16 cellular contexts compared by ENCODE assay signal in the genomic region with DNA sequence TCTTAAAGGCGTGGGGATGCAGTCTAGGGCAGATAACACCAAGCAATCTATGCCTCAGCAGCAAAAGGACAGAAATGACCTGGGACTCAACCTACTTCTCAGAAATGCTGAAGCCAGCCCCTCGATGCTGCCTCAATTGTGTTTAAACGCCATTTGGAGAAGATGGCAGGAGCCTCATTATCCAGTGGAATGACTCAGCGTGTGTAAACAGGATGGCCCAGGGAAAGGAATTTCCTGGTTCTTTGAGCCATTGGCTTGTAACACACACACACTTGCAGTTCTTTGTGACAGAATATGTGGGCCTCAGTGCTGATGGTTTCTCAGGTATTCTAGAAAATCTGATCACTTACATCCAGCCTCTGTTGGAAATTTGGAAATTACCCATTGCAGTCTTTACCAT.
DNase-seq lines count a peak whose midpoint lies in the region; ATAC-seq, FAIRE-seq and TF ChIP-seq lines count a peak whose summit lies in the region.
"Had no signal": no experiment of that assay in that cellular context is flagged by ENCODE, and none has a peak within 500 bp of the region (broad histone marks: within the 10 kb centered on the region; RNA-seq: fewer than 3 reads in every experiment).

No MANE protein-coding gene starts in this region.

- BruUV-seq in K562 (replicated peaks; lab: Mats Ljungman, UMichigan): no TSS peak

- no peak overlapping the region for H3K27ac ChIP-seq in K562 (ENCODE audit: extremely low read depth, low read depth, low read length)
- H3K27ac ChIP-seq: upper lobe of left lung had no signal

- TF ChIP-seq POLR2A in K562 (conservative IDR thresholded peaks at IDR 0.05): no peak

- DNase-seq in AG08395 (ENCODE audit: low spot score): peak; percentile 52
- DNase-seq in HK-2 (ENCODE audit: unreplicated experiment): peak; percentile 11
- peak in 2 of 4 experiments; percentile 9 to 19 for DNase-seq in K562 (ENCODE audit: extremely low read depth in 1 of 4, low spot score in 3 of 4)
- DNase-seq in left colon: no peak
- DNase-seq in activated naive CD4-positive, alpha-beta T cell treated with anti-CD3 and anti-CD28 coated beads, Interleukin-2, amount 50 U/mL, for 72 hours (ENCODE audit: low spot score in 2 of 2): no peak
- DNase-seq in stimulated activated CD4-positive, alpha-beta T cell treated with anti-CD3 and anti-CD28 coated beads, Interleukin-15, amount 100 ng/mL, for 24 hours: no peak
- no peak for DNase-seq in UCSD-AML1 (lab: John Stamatoyannopoulos, UW; ENCODE audit: unreplicated experiment)
- DNase-seq in NCI-H2171 (lab: John Stamatoyannopoulos, UW): no peak
- DNase-seq: anterior cingulate cortex; naive thymus-derived CD8-positive, alpha-beta T cell; NCI-H2081; upper lobe of left lung had no signal

- CTCF ChIA-PET in K562 (lab: Yijun Ruan, JAX; ENCODE audit: low intra/inter-chr PET ratio): no interaction called here

- POLR2A ChIA-PET in K562 (lab: Yijun Ruan, JAX): no interaction called here

- TF ChIP-seq RAD21 in K562 (CRISPR knock-in tag; conservative IDR thresholded peaks at IDR 0.05 in 1 of 2, IDR thresholded peaks at IDR 0.05 in 1 of 2): no peak

- no peaks in the 10 kb centered on the region for H3K36me3 ChIP-seq in K562 (ENCODE audit: control insufficient read depth, insufficient read depth, low read length)
- H3K36me3 ChIP-seq: upper lobe of left lung had no signal

- no peak overlapping the region for H3K9ac ChIP-seq in K562 (ENCODE audit: insufficient read depth in 1 of 2, low read depth in 2 of 2, low read length in 2 of 2)

- FAIRE-seq in K562 (lab: Jason Lieb, UNC): no peak
- FAIRE-seq: TTC549 had no signal

- H3K27me3 ChIP-seq in K562 (ENCODE audit: control insufficient read depth in 2 of 2, insufficient read depth in 2 of 2, low read length in 2 of 2): peaks cover 7 to 26% of the 10 kb centered on the region in 2 experiments; a peak in 4 of 5 replicates
- H3K27me3 ChIP-seq: upper lobe of left lung had no signal

- no peaks in the 10 kb centered on the region for H3K79me2 ChIP-seq in K562 (ENCODE audit: control insufficient read depth, insufficient read depth, low read length)

- H3K9me3 ChIP-seq in K562 (replicated peaks; ENCODE audit: control insufficient read depth, insufficient read depth, low read depth, low read length): no peaks in the 10 kb centered on the region
- H3K9me3 ChIP-seq: upper lobe of left lung had no signal

- peaks cover 0 to 2% of the 10 kb centered on the region in 2 experiments; a peak in 1 of 5 replicates for H3K4me1 ChIP-seq in K562 (replicated peaks in 1 of 2; ENCODE audit: control insufficient read depth in 2 of 2, insufficient read depth in 2 of 2, low read length in 2 of 2)

- in situ Hi-C loops in K562 (cut with MboI): no loop called here

- 0% methylated on average over 3 of the region's 4 CpGs for WGBS in K562 (ENCODE audit: insufficient coverage, low coverage, missing lambda C conversion rate)

- H3K9me1 ChIP-seq in K562 (ENCODE audit: control insufficient read depth, insufficient read depth, low read length): no peaks in the 10 kb centered on the region

- no peaks in the 10 kb centered on the region for H4K20me1 ChIP-seq in K562 (replicated peaks; ENCODE audit: control insufficient read depth, insufficient read depth, low read length)

- no peak for TF ChIP-seq CTCF in K562 (IDR thresholded peaks at IDR 0.05 in 2 of 3, conservative IDR thresholded peaks at IDR 0.05 in 1 of 3; ENCODE audit: insufficient read depth in 2 of 3, low read depth in 1 of 3, low read length in 3 of 3)

- no peaks in the 10 kb centered on the region for H3K9me3 Mint-ChIP-seq in activated naive CD4-positive, alpha-beta T cell treated with anti-CD3 and anti-CD28 coated beads, Interleukin-2, amount 50 U/mL, for 72 hours
- H3K9me3 Mint-ChIP-seq: IgD-negative memory B cell; naive thymus-derived CD8-positive, alpha-beta T cell had no signal

- no peaks in the 10 kb centered on the region for H3K36me3 Mint-ChIP-seq in activated naive CD4-positive, alpha-beta T cell treated with anti-CD3 and anti-CD28 coated beads, Interleukin-2, amount 50 U/mL, for 72 hours
- H3K36me3 Mint-ChIP-seq: IgD-negative memory B cell; naive thymus-derived CD8-positive, alpha-beta T cell had no signal

- no peak for TF ChIP-seq EP300 in K562 (IDR thresholded peaks at IDR 0.05; ENCODE audit: low read length)

- H3K4me2 ChIP-seq in K562 (ENCODE audit: insufficient read depth, low read length): no peak overlapping the region

- 0 out of 2 replicates have a peak overlapping the region, but pooled peaks have one; percentile 9 for H2AFZ ChIP-seq in K562 (ENCODE audit: low read depth, low read length)

- ATAC-seq in K562: no peak
- ATAC-seq in left colon: peak; percentile 89
- no peak for ATAC-seq in activated naive CD4-positive, alpha-beta T cell treated with anti-CD3 and anti-CD28 coated beads, Interleukin-2, amount 50 U/mL, for 72 hours
- ATAC-seq: naive thymus-derived CD8-positive, alpha-beta T cell; Panc1 had no signal

- no peak overlapping the region for H3K27ac Mint-ChIP-seq in activated naive CD4-positive, alpha-beta T cell treated with anti-CD3 and anti-CD28 coated beads, Interleukin-2, amount 50 U/mL, for 72 hours
- H3K27ac Mint-ChIP-seq: naive thymus-derived CD8-positive, alpha-beta T cell had no signal

- H3K4me3 ChIP-seq in K562: no peak overlapping the region
- H3K4me3 ChIP-seq: skin epidermis, upper lobe of left lung had no signal

- intact Hi-C loops in K562 (cut with micrococcal nuclease) (no loop called here), left colon (cut with DNase I, micrococcal nuclease) (no loop called here)

TF ChIP-seq in K562, 482 proteins besides CTCF, POLR2A, EP300 and RAD21:
- TF ChIP-seq ZNF551 (CRISPR knock-in tag; IDR thresholded peaks at IDR 0.05): no peak
- no peak for TF ChIP-seq NR1H2 (CRISPR knock-in tag; IDR thresholded peaks at IDR 0.05)
- TF ChIP-seq, protein P1, sequence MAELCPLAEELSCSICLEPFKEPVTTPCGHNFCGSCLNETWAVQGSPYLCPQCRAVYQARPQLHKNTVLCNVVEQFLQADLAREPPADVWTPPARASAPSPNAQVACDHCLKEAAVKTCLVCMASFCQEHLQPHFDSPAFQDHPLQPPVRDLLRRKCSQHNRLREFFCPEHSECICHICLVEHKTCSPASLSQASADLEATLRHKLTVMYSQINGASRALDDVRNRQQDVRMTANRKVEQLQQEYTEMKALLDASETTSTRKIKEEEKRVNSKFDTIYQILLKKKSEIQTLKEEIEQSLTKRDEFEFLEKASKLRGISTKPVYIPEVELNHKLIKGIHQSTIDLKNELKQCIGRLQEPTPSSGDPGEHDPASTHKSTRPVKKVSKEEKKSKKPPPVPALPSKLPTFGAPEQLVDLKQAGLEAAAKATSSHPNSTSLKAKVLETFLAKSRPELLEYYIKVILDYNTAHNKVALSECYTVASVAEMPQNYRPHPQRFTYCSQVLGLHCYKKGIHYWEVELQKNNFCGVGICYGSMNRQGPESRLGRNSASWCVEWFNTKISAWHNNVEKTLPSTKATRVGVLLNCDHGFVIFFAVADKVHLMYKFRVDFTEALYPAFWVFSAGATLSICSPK (IDR thresholded peaks at IDR 0.05; ENCODE audit: borderline replicate concordance): no peak
- TF ChIP-seq TAF9B (IDR thresholded peaks at IDR 0.05; ENCODE audit: partially characterized antibody): no peak
- 0 out of 2 replicates have a peak, but pooled peaks have one; percentile 36 for TF ChIP-seq CBFA2T3 (IDR thresholded peaks at IDR 0.05)
- no peak for TF ChIP-seq XRCC3 (IDR thresholded peaks at IDR 0.05)

Comparison
In these comparisons a context has a peak if more than half of its experiments do, and no peak if none do; other contexts are left out.
1. DNase-seq: peak in AG08395 (single experiment) and HK-2 (single experiment); none in left colon (0 of 2), activated naive CD4-positive, alpha-beta T cell treated with anti-CD3 and anti-CD28 coated beads, Interleukin-2, amount 50 U/mL, for 72 hours (0 of 2), stimulated activated CD4-positive, alpha-beta T cell treated with anti-CD3 and anti-CD28 coated beads, Interleukin-15, amount 100 ng/mL, for 24 hours (single experiment), UCSD-AML1 (single experiment) and NCI-H2171 (single experiment).